33 cellular contexts compared by ENCODE assay signal in the genomic region with DNA sequence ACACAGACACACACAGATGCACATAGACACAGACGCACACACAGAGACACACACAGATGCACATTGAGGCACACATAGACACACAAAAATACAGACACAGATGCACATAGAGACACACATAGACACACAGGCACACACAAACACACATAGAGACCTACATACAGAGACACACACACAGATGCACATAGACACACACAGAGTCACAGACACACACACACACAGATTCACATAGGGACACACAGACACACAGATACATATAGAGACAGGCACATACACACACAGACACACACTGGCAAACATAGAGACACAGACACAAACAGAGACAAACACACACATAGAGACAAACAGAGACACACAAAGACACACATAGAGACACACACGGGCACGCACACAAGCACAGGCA. TPM values are rescaled to one million over a fixed set of nuclear protein-coding genes. Genes with fewer than 3 reads are reported as not detected.
"Had no signal": no experiment of that assay in that cellular context is flagged by ENCODE, and none has a peak within 500 bp of the region (broad histone marks: within the 10 kb centered on the region; RNA-seq: fewer than 3 reads in every experiment).

No MANE protein-coding gene starts in this region.

- H3K36me3 ChIP-seq: ascending aorta, cardiac muscle cell, SJCRH30, WERI-Rb-1 had no signal

- H3K9me3 ChIP-seq: ascending aorta had no signal

- H3K27me3 ChIP-seq: ascending aorta, cardiac muscle cell had no signal

- H3K4me3 ChIP-seq: ascending aorta, cardiac muscle cell, SJCRH30, SK-N-MC had no signal

- H3K27ac ChIP-seq: ascending aorta, cardiac muscle cell, SJCRH30, SK-N-MC, WERI-Rb-1 had no signal

- DNase-seq: activated CD4-positive, alpha-beta memory T cell treated with anti-CD3 and anti-CD28 coated beads, Interleukin-2, amount 10 ng/mL, durations not matched to agents 7 days and 5 days; activated CD4-positive, alpha-beta T cell treated with anti-CD3 and anti-CD28 coated beads for 1 hour; activated CD4-positive, alpha-beta T cell treated with anti-CD3 and anti-CD28 coated beads for 48 hours; activated CD4-positive, CD25-positive, alpha-beta regulatory T cell; activated CD8-positive, alpha-beta memory T cell treated with anti-CD3 and anti-CD28 coated beads for 24 hours; activated CD8-positive, alpha-beta memory T cell treated with anti-CD3 and anti-CD28 coated beads, Interleukin-2, amount 10 ng/mL, durations not matched to agents 7 days and 5 days; activated CD8-positive, alpha-beta memory T cell treated with anti-CD3 and anti-CD28 coated beads, Interleukin-2, amount 50 U/mL, for 48 hours; activated gamma-delta T cell; activated naive CD4-positive, alpha-beta T cell treated with Interleukin-2 at 50 U/mL for 16 hours; activated naive CD8-positive, alpha-beta T cell treated with anti-CD3 and anti-CD28 coated beads, Interleukin-2, amount 10 ng/mL, durations not matched to agents 7 days and 5 days; amygdala; MM.1S; NCI-H1092; NCI-H187; NCI-H2029 treated with DMSO at 0.1 percent for 48 hours; NCI-H2107; NCI-H2171; NCI-H510A; NCI-H526; NCI-H748 treated with DMSO at 0.1 percent for 48 hours; NK-92 treated with Interleukin-12 subunit alpha and Interleukin-12 subunit beta, amount 100 ng/mL, for 24 hours; T1000 had no signal

- H3K4me1 ChIP-seq: ascending aorta, SJCRH30 had no signal

- ATAC-seq: activated CD8-positive, alpha-beta memory T cell treated with anti-CD3 and anti-CD28 coated beads, Interleukin-2, amount 10 ng/mL, durations not matched to agents 7 days and 5 days had no signal

RNA-seq across cellular contexts. Expression of gene GCGR, which starts 9.9 kb away (rescaled TPM):
- total RNA-seq: activated CD4-positive, alpha-beta memory T cell treated with anti-CD3 and anti-CD28 coated beads, Interleukin-2, amount 10 ng/mL, durations not matched to agents 7 days and 5 days; activated CD8-positive, alpha-beta memory T cell treated with anti-CD3 and anti-CD28 coated beads, Interleukin-2, amount 10 ng/mL, durations not matched to agents 7 days and 5 days; activated naive CD8-positive, alpha-beta T cell treated with anti-CD3 and anti-CD28 coated beads, Interleukin-2, amount 10 ng/mL, durations not matched to agents 7 days and 5 days; activated T-helper 2 cell treated with anti-CD3 and anti-CD28 coated beads, Interferon-gamma antibody, Interleukin-2, Interleukin-4, amounts not matched to agents 10 μg/mL and 5 μg/mL and 100 μg/mL, durations not matched to agents 14 hours and 24 hours and 36 hours; ascending aorta; chondrocyte; LHCN-M2; OCI-LY7; T-helper 1 cell treated with Interleukin-12 subunit alpha and Interleukin-12 subunit beta and Interleukin-4 antibody, amounts not matched to agents 30 ng/mL and 1 ng/mL, for 36 hours had no signal

RNA-seq across cellular contexts. Expression of gene PPP1R27, which starts 40.8 kb away (rescaled TPM):
- total RNA-seq: activated CD4-positive, alpha-beta memory T cell treated with anti-CD3 and anti-CD28 coated beads, Interleukin-2, amount 10 ng/mL, durations not matched to agents 7 days and 5 days; activated CD8-positive, alpha-beta memory T cell treated with anti-CD3 and anti-CD28 coated beads, Interleukin-2, amount 10 ng/mL, durations not matched to agents 7 days and 5 days; activated naive CD8-positive, alpha-beta T cell treated with anti-CD3 and anti-CD28 coated beads, Interleukin-2, amount 10 ng/mL, durations not matched to agents 7 days and 5 days; activated T-helper 2 cell treated with anti-CD3 and anti-CD28 coated beads, Interferon-gamma antibody, Interleukin-2, Interleukin-4, amounts not matched to agents 10 μg/mL and 5 μg/mL and 100 μg/mL, durations not matched to agents 14 hours and 24 hours and 36 hours; ascending aorta; cardiac muscle cell; chondrocyte; LHCN-M2; OCI-LY7; SJCRH30; T-helper 1 cell treated with Interleukin-12 subunit alpha and Interleukin-12 subunit beta and Interleukin-4 antibody, amounts not matched to agents 30 ng/mL and 1 ng/mL, for 36 hours; T-helper 2 cell treated with Interferon-gamma antibody and Interleukin-4, amounts not matched to agents 100 ng/mL and 5 ng/mL, for 36 hours had no signal
- polyA plus RNA-seq: cardiac muscle cell had no signal
